In the genomic region with DNA sequence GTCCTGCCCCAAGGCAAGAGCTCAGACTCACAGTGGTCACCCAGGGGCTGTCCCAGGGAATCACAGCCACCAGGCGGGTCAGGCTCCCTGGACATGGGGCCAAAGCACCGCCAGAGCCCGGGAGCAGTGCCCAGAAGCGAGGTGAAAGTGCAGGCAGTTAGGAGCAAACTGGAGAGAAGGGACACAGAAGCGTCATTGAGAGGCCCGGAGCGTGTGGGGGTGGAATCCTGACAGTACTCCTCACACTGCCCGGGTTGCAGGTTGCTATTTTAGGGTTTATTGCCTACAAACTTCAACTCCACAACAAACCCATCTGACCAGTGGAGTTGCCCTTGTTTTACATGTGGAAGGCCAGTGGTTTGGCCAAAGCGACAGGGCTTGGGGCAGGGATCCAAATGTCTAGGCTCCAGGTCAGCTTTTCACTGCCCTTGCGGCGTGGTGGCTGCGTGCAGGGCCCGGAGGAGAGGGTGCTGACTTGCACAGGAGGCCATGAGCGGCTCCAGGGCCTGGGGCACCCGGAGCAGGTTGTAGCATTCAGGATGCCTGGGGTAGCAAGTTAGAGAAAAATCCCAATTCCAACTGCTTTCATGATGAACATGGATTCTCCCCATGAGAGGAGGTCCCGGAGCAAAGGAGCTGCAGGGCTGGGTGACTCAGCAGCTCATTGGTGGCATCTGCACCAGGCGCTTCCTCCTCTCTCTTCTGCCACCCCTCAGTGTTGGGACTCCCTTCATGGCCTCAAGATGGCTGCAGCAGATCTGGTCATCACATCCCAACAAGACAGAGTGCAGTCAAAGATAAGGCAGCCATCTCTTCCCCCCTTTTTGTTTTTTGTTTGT, we compare ENCODE assay signal across 10 cellular contexts.
DNase-seq lines count a peak whose midpoint lies in the region; ATAC-seq and TF ChIP-seq lines count a peak whose summit lies in the region.
"Had no signal": no experiment of that assay in that cellular context is flagged by ENCODE, and none has a peak within 500 bp of the region (broad histone marks: within the 10 kb centered on the region; RNA-seq: fewer than 3 reads in every experiment).

No MANE protein-coding gene starts in this region.

- H2BK15ac ChIP-seq in IMR-90 (ENCODE audit: low read depth, low read length) = peak overlapping the region; percentile 15; the same call in 1 of the 3 replicates

- H3K23ac ChIP-seq in IMR-90 (ENCODE audit: low read depth, low read length) = no peak overlapping the region

- 0 out of 2 replicates have a peak overlapping the region, but pooled peaks have one; percentile 13 for H2BK20ac ChIP-seq in IMR-90 (ENCODE audit: low read depth, low read length)

- TF ChIP-seq POLR2A in IMR-90 (IDR thresholded peaks at IDR 0.05; ENCODE audit: low read depth, low read length) (no peak), right lobe of liver (IDR thresholded peaks at IDR 0.05) (peak; percentile 65)

- CTCF ChIA-PET in IMR-90 (lab: Yijun Ruan, JAX) = no interaction called here

- no peak overlapping the region for H4K5ac ChIP-seq in IMR-90 (ENCODE audit: low read depth, low read length)

- in situ Hi-C loops in IMR-90 (cut with MboI; ENCODE audit: low sequenced_read_pairs) = no loop called here

- peak overlapping the region; percentile 51; the same call in 1 of the 2 replicates for H4K91ac ChIP-seq in IMR-90 (ENCODE audit: insufficient read depth, low read depth, low read length)

- H3K4ac ChIP-seq in IMR-90 (ENCODE audit: low read depth, low read length) = peak overlapping the region; percentile 5; the same call in 1 of the 2 replicates

- H2AFZ ChIP-seq in IMR-90 (replicated peaks; ENCODE audit: low read length, poor library complexity) (no peak overlapping the region), MM.1S (ENCODE audit: low read length) (no peak overlapping the region)

- H3K9me2 ChIP-seq in MM.1S (replicated peaks; ENCODE audit: insufficient read depth, low read length) = no peaks in the 10 kb centered on the region

- H3K18ac ChIP-seq in IMR-90 (ENCODE audit: low read depth, low read length) = no peak overlapping the region

- H4K20me1 ChIP-seq in IMR-90 (ENCODE audit: insufficient read depth, low read length) (no peaks in the 10 kb centered on the region), MM.1S (ENCODE audit: insufficient read depth, low read length) (no peaks in the 10 kb centered on the region)

- peak overlapping the region; percentile 37 for H3K14ac ChIP-seq in IMR-90 (replicated peaks; ENCODE audit: low read depth, low read length)

- no peak overlapping the region for H2BK5ac ChIP-seq in IMR-90 (ENCODE audit: low read depth, low read length, poor library complexity, severe bottlenecking)

- H3K9ac ChIP-seq in IMR-90 (ENCODE audit: low read depth, low read length) (no peak overlapping the region), MM.1S (ENCODE audit: low read length) (no peak overlapping the region)

- H3K9me3 Mint-ChIP-seq in brain = peaks cover 0 to 21% (median 3%) of the 10 kb centered on the region in 5 experiments

- intact Hi-C loops in IMR-90 (cut with micrococcal nuclease) = loop anchor here (5.0 kb wide), 1 partner anchor 88 kb away; no protein-coding TSS in a partner anchor
- intact Hi-C loops in right lobe of liver (cut with DNase I) = loop anchor here (10.0 kb wide), 2 partner anchors 105 to 165 kb away; no protein-coding TSS in a partner anchor

- H3K9me1 ChIP-seq in IMR-90 (ENCODE audit: insufficient read depth, low read length) = peaks cover 13% of the 10 kb centered on the region

- H3K4me1 Mint-ChIP-seq in brain = peaks cover 80% of the 10 kb centered on the region

- H3F3A ChIP-seq in MM.1S (ENCODE audit: insufficient read depth, low read length) = no peaks in the 10 kb centered on the region

- TF ChIP-seq CTCF in IMR-90 (conservative IDR thresholded peaks at IDR 0.05; ENCODE audit: low read depth, low read length) = no peak
- TF ChIP-seq CTCF in brain (conservative IDR thresholded peaks at IDR 0.05) = no peak
- TF ChIP-seq CTCF in right lobe of liver (IDR thresholded peaks at IDR 0.05) = peak in 2 of 4 donors; percentile 11 to 24
- no peak for TF ChIP-seq CTCF in MM.1S (IDR thresholded peaks at IDR 0.05; ENCODE audit: low read length)

- H3K4me3 ChIP-seq in IMR-90 (ENCODE audit: insufficient read depth, low read depth, low read length) = no peak overlapping the region
- no peak overlapping the region for H3K4me3 ChIP-seq in right lobe of liver
- no peak overlapping the region for H3K4me3 ChIP-seq in MM.1S (ENCODE audit: low read length)

- H3K79me1 ChIP-seq in IMR-90 (ENCODE audit: low read depth in 1 of 2, low read length in 2 of 2) = peaks cover 0 to 6% of the 10 kb centered on the region in 2 experiments; a peak in 1 of 4 replicates

- peaks cover 16% of the 10 kb centered on the region for H3K27me3 Mint-ChIP-seq in brain

- H2AK9ac ChIP-seq in IMR-90 (replicated peaks; ENCODE audit: low read depth, low read length, poor library complexity) = peak overlapping the region; percentile 68

- ATAC-seq in IMR-90 (ENCODE audit: low read depth) = no peak
- ATAC-seq in right lobe of liver = peak; percentile 66 to 86 (median 81)

- no peak overlapping the region; a peak in 1 of 4 replicates for H4K8ac ChIP-seq in IMR-90 (ENCODE audit: low read depth in 2 of 2, low read length in 2 of 2)

- peak overlapping the region; percentile 82 for H2BK120ac ChIP-seq in IMR-90 (ENCODE audit: low read depth, low read length)

- no peak for DNase-seq in IMR-90
- peak; percentile 92 to 97 (median 97) for DNase-seq in right lobe of liver
- peak; percentile 50 for DNase-seq in superior temporal gyrus (ENCODE audit: extremely low spot score)
- DNase-seq in DMS 273 treated with DMSO at 0.1 percent for 48 hours (lab: John Stamatoyannopoulos, UW) = no peak
- no peak for DNase-seq in MM.1S
- DNase-seq in GOT3 (lab: John Stamatoyannopoulos, UW) = no peak
- no peak for DNase-seq in MV-4-11 (lab: John Stamatoyannopoulos, UW)
- DNase-seq: DND-41; effector CD4-positive, alpha-beta T cell had no signal

- no peak overlapping the region for H3K4me2 ChIP-seq in IMR-90 (ENCODE audit: low read depth, low read length)
- H3K4me2 ChIP-seq in MM.1S (ENCODE audit: low read depth, low read length) = no peak overlapping the region

- no peak for TF ChIP-seq RAD21 in IMR-90 (IDR thresholded peaks at IDR 0.05; ENCODE audit: low read length)

- no peak overlapping the region for H3K27ac ChIP-seq in IMR-90 (ENCODE audit: insufficient read depth, low read length)
- peak overlapping the region; percentile 85 to 95 (median 92) for H3K27ac ChIP-seq in right lobe of liver
- no peak overlapping the region for H3K27ac ChIP-seq in MM.1S (ENCODE audit: low read length)

- WGBS in IMR-90 (ENCODE audit: extremely low coverage in 2 of 2, insufficient read length in 1 of 2), 2 experiments = 83% methylated on average over 2 of the region's 17 CpGs; no CpG with 5 or more reads in 1 of the 2 experiments
- 8% methylated on average over 9 of the region's 17 CpGs for WGBS in right lobe of liver (ENCODE audit: insufficient coverage, low coverage, low lambda C conversion rate, missing lambda C conversion rate)

- peak overlapping the region; percentile 33 to 67 (median 59) for H3K27ac Mint-ChIP-seq in brain

- POLR2A ChIA-PET in IMR-90 (lab: Charles Lee; ENCODE audit: unreplicated experiment) = no interaction called here

- dilution Hi-C loops in IMR-90 (cut with HindIII; ENCODE audit: low sequenced_read_pairs, unreplicated experiment) = loop anchor here (10.0 kb wide), 1 partner anchor 55 kb away; no protein-coding TSS in a partner anchor

- H3K27me3 ChIP-seq in IMR-90 (ENCODE audit: control insufficient read depth, insufficient read depth, low read length) (no peaks in the 10 kb centered on the region), right lobe of liver (no peaks in the 10 kb centered on the region), MM.1S (replicated peaks; ENCODE audit: insufficient read depth, low read length) (no peaks in the 10 kb centered on the region)

- peaks cover 33% of the 10 kb centered on the region for H3K4me1 ChIP-seq in IMR-90 (ENCODE audit: control insufficient read depth, insufficient read depth, low read length)
- peaks cover 0 to 53% (median 24%) of the 10 kb centered on the region in 4 donors for H3K4me1 ChIP-seq in right lobe of liver
- no peaks in the 10 kb centered on the region for H3K4me1 ChIP-seq in MM.1S (ENCODE audit: low read length)

- no TSS peak for BruUV-seq in IMR-90 (replicated peaks; lab: Mats Ljungman, UMichigan)

- no peaks in the 10 kb centered on the region for H3K36me3 Mint-ChIP-seq in brain

- peak overlapping the region; percentile 86; the same call in 1 of the 2 replicates for H2AK5ac ChIP-seq in IMR-90 (ENCODE audit: low read depth, low read length)

- no peak overlapping the region for H3K56ac ChIP-seq in IMR-90 (ENCODE audit: extremely low read depth, insufficient read depth, low read length)

- H3K9me3 ChIP-seq in IMR-90 (ENCODE audit: control insufficient read depth, insufficient read depth, low read length) (no peaks in the 10 kb centered on the region), right lobe of liver (no peaks in the 10 kb centered on the region), MM.1S (replicated peaks; ENCODE audit: insufficient read depth, low read length) (no peaks in the 10 kb centered on the region)

- no peaks in the 10 kb centered on the region for H3K79me2 ChIP-seq in MM.1S (ENCODE audit: low read length)

- no peak overlapping the region for H3K4me3 Mint-ChIP-seq in brain

- no peaks in the 10 kb centered on the region for H3K36me3 ChIP-seq in IMR-90 (ENCODE audit: control insufficient read depth, insufficient read depth, low read length)
- H3K36me3 ChIP-seq in right lobe of liver = no peaks in the 10 kb centered on the region
- H3K36me3 ChIP-seq in MM.1S (replicated peaks; ENCODE audit: insufficient read depth, low read length) = no peaks in the 10 kb centered on the region

TF ChIP-seq in IMR-90, 13 proteins besides CTCF, POLR2A, EP300 and RAD21 (continues in another document):
- TF ChIP-seq, protein P1, sequence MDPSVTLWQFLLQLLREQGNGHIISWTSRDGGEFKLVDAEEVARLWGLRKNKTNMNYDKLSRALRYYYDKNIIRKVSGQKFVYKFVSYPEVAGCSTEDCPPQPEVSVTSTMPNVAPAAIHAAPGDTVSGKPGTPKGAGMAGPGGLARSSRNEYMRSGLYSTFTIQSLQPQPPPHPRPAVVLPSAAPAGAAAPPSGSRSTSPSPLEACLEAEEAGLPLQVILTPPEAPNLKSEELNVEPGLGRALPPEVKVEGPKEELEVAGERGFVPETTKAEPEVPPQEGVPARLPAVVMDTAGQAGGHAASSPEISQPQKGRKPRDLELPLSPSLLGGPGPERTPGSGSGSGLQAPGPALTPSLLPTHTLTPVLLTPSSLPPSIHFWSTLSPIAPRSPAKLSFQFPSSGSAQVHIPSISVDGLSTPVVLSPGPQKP (IDR thresholded peaks at IDR 0.05; ENCODE audit: borderline replicate concordance, low read depth, low read length) = no peak
- no peak for TF ChIP-seq BHLHE40 (IDR thresholded peaks at IDR 0.05; ENCODE audit: low read depth, low read length)
- TF ChIP-seq, protein P2, sequence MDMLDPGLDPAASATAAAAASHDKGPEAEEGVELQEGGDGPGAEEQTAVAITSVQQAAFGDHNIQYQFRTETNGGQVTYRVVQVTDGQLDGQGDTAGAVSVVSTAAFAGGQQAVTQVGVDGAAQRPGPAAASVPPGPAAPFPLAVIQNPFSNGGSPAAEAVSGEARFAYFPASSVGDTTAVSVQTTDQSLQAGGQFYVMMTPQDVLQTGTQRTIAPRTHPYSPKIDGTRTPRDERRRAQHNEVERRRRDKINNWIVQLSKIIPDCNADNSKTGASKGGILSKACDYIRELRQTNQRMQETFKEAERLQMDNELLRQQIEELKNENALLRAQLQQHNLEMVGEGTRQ (IDR thresholded peaks at IDR 0.05; ENCODE audit: low read depth, low read length) = no peak

Comparison
In these comparisons a context has a peak if more than half of its experiments do, and no peak if none do; other contexts are left out.
1. DNase-seq: peak in right lobe of liver (3 of 3) and superior temporal gyrus (single experiment); none in IMR-90 (single experiment), DMS 273 treated with DMSO at 0.1 percent for 48 hours (single experiment), MM.1S (single experiment), GOT3 (single experiment) and MV-4-11 (single experiment).
2. H3K27ac ChIP-seq: peak in right lobe of liver (3 of 3); none in IMR-90 (single experiment) and MM.1S (single experiment).